ENCODE assay signal across 3 cellular contexts in genomic region chr1:161459057-161459717, GRCh38. TPM values are rescaled to one million over a fixed set of nuclear protein-coding genes. Genes with fewer than 3 reads are reported as not detected.
"Had no signal": no experiment of that assay in that cellular context is flagged by ENCODE, and none has a peak within 500 bp of the region (broad histone marks: within the 10 kb centered on the region; RNA-seq: fewer than 3 reads in every experiment).

No MANE protein-coding gene starts in this region.

RNA-seq across cellular contexts. Expression of gene FCGR2A, which starts 46.1 kb away (rescaled TPM):
- total RNA-seq: activated CD8-positive, alpha-beta memory T cell treated with anti-CD3 and anti-CD28 coated beads for 36 hours; chondrocyte; endothelial cell of umbilical vein had no signal
- polyA plus RNA-seq: endothelial cell of umbilical vein had no signal
